In the genomic region with DNA sequence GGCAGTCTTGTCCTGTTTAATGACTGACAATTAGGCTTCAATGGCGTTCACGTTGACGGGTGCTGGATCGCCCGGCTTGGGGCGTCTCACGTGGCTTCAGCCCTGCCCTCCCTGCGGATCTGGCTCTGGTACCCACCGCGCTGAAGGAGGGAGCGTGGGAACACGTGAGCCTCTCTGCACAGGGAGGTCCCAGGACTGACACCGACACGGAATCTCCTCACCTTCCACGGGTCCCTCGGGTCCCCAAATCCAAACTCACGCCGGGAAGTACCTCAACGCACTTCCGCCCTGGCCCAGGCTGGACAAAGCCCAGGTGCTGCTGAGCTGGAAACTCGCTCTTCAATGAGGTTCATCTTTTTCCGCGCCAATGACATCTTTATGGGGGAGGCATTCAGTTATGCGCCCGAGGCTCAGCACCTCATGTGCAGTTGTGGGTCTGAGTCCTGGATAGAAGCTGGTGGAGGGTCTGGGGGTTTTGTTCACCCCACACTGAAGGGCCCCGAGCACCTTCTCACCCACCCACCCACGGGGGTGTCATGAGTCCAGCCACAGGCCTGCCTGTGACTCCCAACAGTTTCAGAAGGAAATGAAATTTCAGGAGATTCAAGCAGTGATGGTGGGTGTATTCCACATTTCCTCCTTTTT, we compare ENCODE assay signal across 22 cellular contexts.
"Had no signal": no experiment of that assay in that cellular context is flagged by ENCODE, and none has a peak within 500 bp of the region (broad histone marks: within the 10 kb centered on the region; RNA-seq: fewer than 3 reads in every experiment).

No MANE protein-coding gene starts in this region.

- H3K27me3 ChIP-seq: ascending aorta, ovary, vagina had no signal

- DNase-seq: activated CD4-positive, alpha-beta T cell treated with anti-CD3 and anti-CD28 coated beads for 1 hour; activated CD4-positive, alpha-beta T cell treated with anti-CD3 and anti-CD28 coated beads, Interleukin-2, amount 50 U/mL, for 1 hour; activated CD8-positive, alpha-beta T cell treated with anti-CD3 and anti-CD28 coated beads, Interleukin-2, amount 10 ng/mL, durations not matched to agents 7 days and 5 days; activated T-cell treated with anti-CD3 and anti-CD28 coated beads, Interleukin-2, amount 50 U/mL, for 24 hours; central memory CD4-positive, alpha-beta T cell; effector memory CD8-positive, alpha-beta T cell; esophagus squamous epithelium; gastrocnemius medialis; hypothalamus; left colon; natural killer cell; ovary; right cardiac atrium; stimulated activated CD4-positive, alpha-beta T cell treated with anti-CD3 and anti-CD28 coated beads, Interleukin-12 subunit alpha, Interleukin-12 subunit beta, amount 100 ng/mL, for 4 hours; T-helper 1 cell; trophoblast cell; WERI-Rb-1 had no signal

- H3K4me1 ChIP-seq: ascending aorta, gastrocnemius medialis, suprapubic skin, vagina had no signal

- H3K9me3 ChIP-seq: ascending aorta, esophagus squamous epithelium, gastrocnemius medialis, ovary, suprapubic skin, vagina had no signal

- H3K4me3 ChIP-seq: ascending aorta, esophagus squamous epithelium, gastrocnemius medialis, ovary, suprapubic skin, vagina had no signal

- H3K36me3 ChIP-seq: ascending aorta, esophagus squamous epithelium, gastrocnemius medialis, ovary, suprapubic skin, vagina, WERI-Rb-1 had no signal

- H3K27ac ChIP-seq: ascending aorta, esophagus squamous epithelium, gastrocnemius medialis, ovary, suprapubic skin, vagina, WERI-Rb-1 had no signal

- ATAC-seq: activated CD8-positive, alpha-beta T cell treated with anti-CD3 and anti-CD28 coated beads, Interleukin-2, amount 10 ng/mL, durations not matched to agents 7 days and 5 days; activated naive CD4-positive, alpha-beta T cell treated with anti-CD3 and anti-CD28 coated beads, Interleukin-2, amount 50 U/mL, for 72 hours; activated T-helper 17 cell treated with anti-CD3 and anti-CD28 coated beads, Interleukin-2, amount 50 U/mL, for 72 hours; effector memory CD8-positive, alpha-beta T cell; gastrocnemius medialis; left colon; natural killer cell; right cardiac atrium had no signal
